ENCODE assay signal across 8 cellular contexts in the genomic region with DNA sequence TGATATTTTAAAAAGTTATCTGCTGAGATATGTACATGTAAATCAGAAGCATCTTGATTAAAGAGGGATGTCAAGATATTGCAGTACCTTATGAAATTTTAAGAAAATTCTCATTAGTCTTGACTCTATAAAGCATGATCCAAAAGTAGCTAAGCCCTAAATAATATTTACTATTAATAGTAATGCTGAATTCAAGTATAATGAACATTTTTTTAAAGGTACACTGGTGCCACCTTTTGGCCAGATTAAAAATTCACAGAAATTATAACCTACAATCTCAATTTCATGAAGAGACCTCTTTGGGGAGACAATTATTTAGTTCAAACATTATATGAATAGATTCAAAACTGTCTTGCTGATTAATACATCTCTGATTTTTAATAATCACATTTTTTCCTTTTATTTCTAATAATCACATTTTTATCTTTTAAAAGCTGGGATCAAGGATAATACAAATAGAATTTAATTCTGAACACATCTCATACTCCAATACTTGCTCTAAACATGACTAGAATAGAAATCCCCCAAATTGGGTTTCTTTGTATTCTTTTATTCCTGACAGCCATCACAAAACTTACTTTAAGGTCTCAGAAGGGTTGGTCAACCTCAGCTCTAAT. TPM values are rescaled to one million over a fixed set of nuclear protein-coding genes. Genes with fewer than 3 reads are reported as not detected.
DNase-seq lines count a peak whose midpoint lies in the region; ATAC-seq and TF ChIP-seq lines count a peak whose summit lies in the region.
"Had no signal": no experiment of that assay in that cellular context is flagged by ENCODE, and none has a peak within 500 bp of the region (broad histone marks: within the 10 kb centered on the region; RNA-seq: fewer than 3 reads in every experiment).

No MANE protein-coding gene starts in this region.

- H3K9me3 ChIP-seq in Loucy (ENCODE audit: insufficient read depth, low read depth, low read length) (no peaks in the 10 kb centered on the region), neural cell (ENCODE audit: low read length) (no peaks in the 10 kb centered on the region), MG63 (no peaks in the 10 kb centered on the region)

- TF ChIP-seq EP300 in neural cell (conservative IDR thresholded peaks at IDR 0.05; ENCODE audit: poor library complexity, severe bottlenecking), result no peak

- H3K36me3 ChIP-seq in Loucy (ENCODE audit: insufficient read depth, low read length), result no peaks in the 10 kb centered on the region
- H3K36me3 ChIP-seq in neural cell (ENCODE audit: insufficient read depth, low read length), result no peaks in the 10 kb centered on the region
- H3K36me3 ChIP-seq in MG63, result no peaks in the 10 kb centered on the region

- H3F3A ChIP-seq in Loucy (ENCODE audit: low read depth), result no peaks in the 10 kb centered on the region
- no peaks in the 10 kb centered on the region for H3F3A ChIP-seq in neural cell (ENCODE audit: insufficient read depth, low read length, poor library complexity, severe bottlenecking)

- H3K4me1 ChIP-seq in Loucy (ENCODE audit: insufficient read depth, low read length, poor library complexity, severe bottlenecking), result no peaks in the 10 kb centered on the region

- TF ChIP-seq CTCF in Loucy (conservative IDR thresholded peaks at IDR 0.05; ENCODE audit: low read length) (peak; percentile 67), neural cell (IDR thresholded peaks at IDR 0.05; ENCODE audit: poor library complexity, severe bottlenecking) (peak; percentile 68)

- peak; percentile 70 for TF ChIP-seq RAD21 in neural cell (conservative IDR thresholded peaks at IDR 0.05)

- no peak overlapping the region for H2AFZ ChIP-seq in Loucy (ENCODE audit: low read length)
- H2AFZ ChIP-seq in neural cell (ENCODE audit: low read depth, low read length), result no peak overlapping the region

- no peaks in the 10 kb centered on the region for H4K20me1 ChIP-seq in Loucy (ENCODE audit: insufficient read depth, low read length, poor library complexity, severe bottlenecking)
- H4K20me1 ChIP-seq in neural cell (ENCODE audit: insufficient read depth), result no peaks in the 10 kb centered on the region

- H3K9me2 ChIP-seq in Loucy (replicated peaks; ENCODE audit: low read depth, low read length) (no peaks in the 10 kb centered on the region), neural cell (ENCODE audit: insufficient read depth, low read length) (no peaks in the 10 kb centered on the region)

- no peak for ATAC-seq in GM21737 (IDR thresholded peaks at IDR 0.05; ENCODE audit: unreplicated experiment)

- H3K4me2 ChIP-seq in Loucy (ENCODE audit: low read depth, low read length, poor library complexity, severe bottlenecking), result no peak overlapping the region
- H3K4me2 ChIP-seq in neural cell (ENCODE audit: low read length), result no peak overlapping the region

- H3K79me2 ChIP-seq in Loucy (ENCODE audit: insufficient read depth, low read length), result no peaks in the 10 kb centered on the region
- H3K79me2 ChIP-seq in neural cell (replicated peaks; ENCODE audit: insufficient read depth, low read length), result no peaks in the 10 kb centered on the region

- no peak overlapping the region for H3K9ac ChIP-seq in Loucy (ENCODE audit: low read depth, low read length, poor library complexity, severe bottlenecking)
- no peak overlapping the region for H3K9ac ChIP-seq in neural cell (ENCODE audit: low read length)

- DNase-seq in EH (ENCODE audit: low read depth), result peak; percentile 46
- DNase-seq in cerebellar cortex (ENCODE audit: low spot score), result peak; percentile 63
- DNase-seq in HPDE6-E6E7 (ENCODE audit: extremely low spot score), result no peak
- DNase-seq in MG63, result no peak
- DNase-seq: activated CD4-positive, alpha-beta T cell treated with anti-CD3 and anti-CD28 coated beads for 1 hour had no signal

- no peak overlapping the region for H3K27ac ChIP-seq in neural cell (ENCODE audit: low read length)

- H3K27me3 ChIP-seq in Loucy (ENCODE audit: insufficient read depth, low read length, poor library complexity, severe bottlenecking), result no peaks in the 10 kb centered on the region
- no peaks in the 10 kb centered on the region for H3K27me3 ChIP-seq in neural cell (ENCODE audit: insufficient read depth, low read depth, low read length)
- no peaks in the 10 kb centered on the region for H3K27me3 ChIP-seq in MG63

- H3K4me3 ChIP-seq in Loucy (ENCODE audit: low read length, poor library complexity, severe bottlenecking) (no peak overlapping the region), neural cell (ENCODE audit: low read length) (no peak overlapping the region), MG63 (no peak overlapping the region)

TF ChIP-seq in neural cell, 6 proteins besides CTCF, POLR2A, EP300 and RAD21:
- peak; percentile 65 for TF ChIP-seq SMC3 (conservative IDR thresholded peaks at IDR 0.05; ENCODE audit: poor library complexity)
- TF ChIP-seq REST (IDR thresholded peaks at IDR 0.05; ENCODE audit: borderline replicate concordance), result no peak
TF ChIP-seq in neural cell: peak in this region for 1.

RNA-seq across cellular contexts. Expression of gene AKAP5, which starts 13.4 kb away (rescaled TPM):
- 1.8 and 2.6 TPM in 2 replicates for polyA plus RNA-seq in neural cell
- 11.2 and 12.4 TPM in 2 replicates for polyA minus RNA-seq in neural cell
- total RNA-seq in MG63 (2014; rRNA removed; shearing (Covaris generic); ENCODE audit: low replicate concordance), result 0.10 TPM in 1 of 2 replicates, not detected in the other

RNA-seq across cellular contexts. Expression of gene ZBTB25, which starts 24.9 kb away (rescaled TPM):
- polyA plus RNA-seq in neural cell, result 5.3 TPM in 2 replicates
- polyA minus RNA-seq in neural cell, result 17.3 and 18.2 TPM in 2 replicates
- 0.57 and 1.6 TPM in 2 replicates for total RNA-seq in MG63 (2014; rRNA removed; shearing (Covaris generic); ENCODE audit: low replicate concordance)

RNA-seq across cellular contexts. Expression of gene ZBTB1, which starts 25.8 kb away (rescaled TPM):
- polyA plus RNA-seq in neural cell, result 22.5 and 24.8 TPM in 2 replicates
- polyA minus RNA-seq in neural cell, result 41.1 and 44.6 TPM in 2 replicates
- 16.8 and 28.1 TPM in 2 replicates for total RNA-seq in MG63 (2014; rRNA removed; shearing (Covaris generic); ENCODE audit: low replicate concordance)

Comparison
In these comparisons a context has a peak if more than half of its experiments do, and no peak if none do; other contexts are left out.
1. DNase-seq: peak in EH (single experiment) and cerebellar cortex (single experiment); none in HPDE6-E6E7 (single experiment) and MG63 (single experiment).